In genomic region chr16:12027558-12027957, GRCh38 we compare ENCODE assay signal across 24 cellular contexts. TPM values are rescaled to one million over a fixed set of nuclear protein-coding genes. Genes with fewer than 3 reads are reported as not detected.
DNase-seq lines count a peak whose midpoint lies in the region; ATAC-seq and TF ChIP-seq lines count a peak whose summit lies in the region.
"Had no signal": no experiment of that assay in that cellular context is flagged by ENCODE, and none has a peak within 500 bp of the region (broad histone marks: within the 10 kb centered on the region; RNA-seq: fewer than 3 reads in every experiment).

No MANE protein-coding gene starts in this region.

- H3K4me2 ChIP-seq in DOHH2 (ENCODE audit: low read length) (peak overlapping the region; percentile 48; the same call in 1 of the 2 replicates), SK-N-SH (no peak overlapping the region)
- H3K4me2 ChIP-seq: KMS-11 had no signal

- no peak overlapping the region for H3K4me3 Mint-ChIP-seq in CD8-positive, alpha-beta memory T cell
- H3K4me3 Mint-ChIP-seq: activated T-helper 17 cell treated with anti-CD3 and anti-CD28 coated beads, Interleukin-2, amount 50 U/mL, for 72 hours; immature natural killer cell; stimulated activated effector memory CD8-positive, alpha-beta T cell treated with anti-CD3 and anti-CD28 coated beads, Interleukin-12 subunit alpha, Interleukin-12 subunit beta, amount 100 ng/mL, for 72 hours had no signal

- no peaks in the 10 kb centered on the region for H3K9me3 ChIP-seq in DOHH2 (ENCODE audit: control insufficient read depth, insufficient read depth, low read length)
- H3K9me3 ChIP-seq in SK-N-SH, result no peaks in the 10 kb centered on the region
- H3K9me3 ChIP-seq in CD8-positive, alpha-beta memory T cell (ENCODE audit: low read length), result no peaks in the 10 kb centered on the region
- H3K9me3 ChIP-seq: body of pancreas, upper lobe of left lung had no signal

- H3K27me3 Mint-ChIP-seq in CD8-positive, alpha-beta memory T cell, result no peaks in the 10 kb centered on the region
- H3K27me3 Mint-ChIP-seq: activated T-helper 17 cell treated with anti-CD3 and anti-CD28 coated beads, Interleukin-2, amount 50 U/mL, for 72 hours had no signal

- H3K27ac Mint-ChIP-seq in CD8-positive, alpha-beta memory T cell, result peak overlapping the region in 1 of 8 donors; percentile 12
- H3K27ac Mint-ChIP-seq: activated T-helper 17 cell treated with anti-CD3 and anti-CD28 coated beads, Interleukin-2, amount 50 U/mL, for 72 hours; stimulated activated effector memory CD8-positive, alpha-beta T cell treated with anti-CD3 and anti-CD28 coated beads, Interleukin-12 subunit alpha, Interleukin-12 subunit beta, amount 100 ng/mL, for 72 hours had no signal

- H3K9me3 Mint-ChIP-seq in CD8-positive, alpha-beta memory T cell, result no peaks in the 10 kb centered on the region
- H3K9me3 Mint-ChIP-seq: activated T-helper 17 cell treated with anti-CD3 and anti-CD28 coated beads, Interleukin-2, amount 50 U/mL, for 72 hours; immature natural killer cell; stimulated activated effector memory CD8-positive, alpha-beta T cell treated with anti-CD3 and anti-CD28 coated beads, Interleukin-12 subunit alpha, Interleukin-12 subunit beta, amount 100 ng/mL, for 72 hours had no signal

- ATAC-seq in foreskin keratinocyte, result no peak
- no peak for ATAC-seq in GM21423 (IDR thresholded peaks at IDR 0.05; ENCODE audit: unreplicated experiment)
- ATAC-seq: activated T-helper 17 cell treated with anti-CD3 and anti-CD28 coated beads, Interleukin-2, amount 50 U/mL, for 72 hours; body of pancreas; left colon; Panc1 had no signal

- H3K79me2 ChIP-seq in DOHH2 (ENCODE audit: control insufficient read depth, low read length), result no peaks in the 10 kb centered on the region
- no peaks in the 10 kb centered on the region for H3K79me2 ChIP-seq in SK-N-SH (ENCODE audit: insufficient read depth)

- peaks cover 42% of the 10 kb centered on the region for H3K4me1 ChIP-seq in DOHH2 (ENCODE audit: control insufficient read depth, low read length)
- H3K4me1 ChIP-seq in SK-N-SH (ENCODE audit: control insufficient read depth in 1 of 2, insufficient read depth in 2 of 2, low read depth in 1 of 2, low read length in 1 of 2), result peaks cover 0 to 13% of the 10 kb centered on the region in 2 experiments; a peak in 2 of 4 replicates
- H3K4me1 ChIP-seq in foreskin keratinocyte, result peaks cover 21% of the 10 kb centered on the region
- H3K4me1 ChIP-seq in CD8-positive, alpha-beta memory T cell (ENCODE audit: insufficient read depth, low read length), result no peaks in the 10 kb centered on the region

- no peak for TF ChIP-seq RAD21 in SK-N-SH (IDR thresholded peaks at IDR 0.05; ENCODE audit: low read length)

- 67% methylated on average over 3 of the region's 3 CpGs for WGBS in SK-N-SH (ENCODE audit: low lambda C conversion rate)

- peaks cover 5% of the 10 kb centered on the region; the same call in 1 of the 2 replicates for H3K36me3 ChIP-seq in DOHH2 (ENCODE audit: control insufficient read depth, low read length)
- no peaks in the 10 kb centered on the region for H3K36me3 ChIP-seq in SK-N-SH (replicated peaks in 1 of 2; ENCODE audit: control insufficient read depth in 1 of 2, insufficient read depth in 2 of 2, low read length in 1 of 2)
- no peaks in the 10 kb centered on the region for H3K36me3 ChIP-seq in CD8-positive, alpha-beta memory T cell (ENCODE audit: insufficient read depth, low read length)

- no peaks in the 10 kb centered on the region for H3F3A ChIP-seq in DOHH2 (ENCODE audit: control insufficient read depth, insufficient read depth)
- H3F3A ChIP-seq in SK-N-SH (replicated peaks; ENCODE audit: insufficient read depth), result peaks cover 4% of the 10 kb centered on the region

- H3K4me1 Mint-ChIP-seq in CD8-positive, alpha-beta memory T cell, result peaks cover 10 to 13% (median 11%) of the 10 kb centered on the region in 3 donors
- H3K4me1 Mint-ChIP-seq: activated T-helper 17 cell treated with anti-CD3 and anti-CD28 coated beads, Interleukin-2, amount 50 U/mL, for 72 hours had no signal

- peak overlapping the region; percentile 15; the same call in 1 of the 2 replicates for H3K4me3 ChIP-seq in DOHH2 (ENCODE audit: low read length)
- no peak overlapping the region for H3K4me3 ChIP-seq in SK-N-SH (ENCODE audit: low read depth in 2 of 2, low read length in 1 of 2)
- H3K4me3 ChIP-seq in CD8-positive, alpha-beta memory T cell (ENCODE audit: low read length), result no peak overlapping the region
- H3K4me3 ChIP-seq: body of pancreas, upper lobe of left lung had no signal

- H4K20me1 ChIP-seq in DOHH2 (ENCODE audit: control insufficient read depth, insufficient read depth, low read depth, low read length) (no peaks in the 10 kb centered on the region), SK-N-SH (ENCODE audit: insufficient read depth) (no peaks in the 10 kb centered on the region; the same call in 1 of the 2 replicates)

- no peaks in the 10 kb centered on the region for H3K9me2 ChIP-seq in DOHH2 (replicated peaks; ENCODE audit: control insufficient read depth, low read length)
- no peaks in the 10 kb centered on the region for H3K9me2 ChIP-seq in SK-N-SH

- no peak overlapping the region for H3K27ac ChIP-seq in DOHH2 (ENCODE audit: low read depth, low read length)
- H3K27ac ChIP-seq in SK-N-SH (ENCODE audit: low read depth in 2 of 2, low read length in 1 of 2), result no peak overlapping the region
- H3K27ac ChIP-seq in foreskin keratinocyte, result peak overlapping the region; percentile 61
- H3K27ac ChIP-seq in CD8-positive, alpha-beta memory T cell (ENCODE audit: low read depth, low read length), result no peak overlapping the region
- H3K27ac ChIP-seq: body of pancreas, HL-60, KMS-11, upper lobe of left lung had no signal

- TF ChIP-seq CTCF in DOHH2 (IDR thresholded peaks at IDR 0.05; ENCODE audit: low read depth, low read length, poor library complexity, severe bottlenecking) (no peak), SK-N-SH (IDR thresholded peaks at IDR 0.05) (no peak), foreskin keratinocyte (conservative IDR thresholded peaks at IDR 0.05) (no peak), GM10248 (IDR thresholded peaks at IDR 0.05; ENCODE audit: control extremely low read depth, extremely low read depth, low read depth, missing control alignments) (no peak)

- TF ChIP-seq EP300 in SK-N-SH (IDR thresholded peaks at IDR 0.05; ENCODE audit: borderline replicate concordance in 1 of 2, low read depth in 1 of 2, low read length in 1 of 2), result peak in 1 of 2 experiments; percentile 82; a peak in 2 of 4 replicates

- POLR2A ChIA-PET in SK-N-SH (lab: Yijun Ruan, JAX) (no interaction called here), GM10248 (lab: Yijun Ruan, JAX) (no interaction called here)
- POLR2A ChIA-PET in CD8-positive, alpha-beta memory T cell (lab: Charles Lee), result interaction anchor here (0.6 kb wide), 1 partner anchor 63 kb away, joined by 4 read pairs; no protein-coding TSS in a partner anchor

- CTCF ChIA-PET in SK-N-SH (lab: Yijun Ruan, JAX), result no interaction called here
- CTCF ChIA-PET in CD8-positive, alpha-beta memory T cell (lab: Charles Lee), result no interaction called here
- CTCF ChIA-PET in GM10248 (lab: Yijun Ruan, JAX), result interaction anchor here (1.5 kb wide), 1 partner anchor 40 kb away, joined by 4 read pairs; no protein-coding TSS in a partner anchor

- H3K27me3 ChIP-seq in DOHH2 (ENCODE audit: control insufficient read depth, low read length), result no peaks in the 10 kb centered on the region
- H3K27me3 ChIP-seq in SK-N-SH (ENCODE audit: insufficient read depth), result no peaks in the 10 kb centered on the region
- H3K27me3 ChIP-seq in foreskin keratinocyte, result no peaks in the 10 kb centered on the region
- H3K27me3 ChIP-seq in CD8-positive, alpha-beta memory T cell (ENCODE audit: insufficient read depth, low read length, poor library complexity, severe bottlenecking), result no peaks in the 10 kb centered on the region
- H3K27me3 ChIP-seq: body of pancreas, upper lobe of left lung had no signal

- H3K9ac ChIP-seq in SK-N-SH, result no peak overlapping the region
- H3K9ac ChIP-seq: KMS-11 had no signal

- peak; percentile 67 for DNase-seq in NCI-H69 (lab: John Stamatoyannopoulos, UW)
- peak; percentile 65 for DNase-seq in SK-N-SH
- no peak for DNase-seq in foreskin keratinocyte
- no peak for DNase-seq in CD8-positive, alpha-beta memory T cell
- no peak for DNase-seq in DMS 273 (lab: John Stamatoyannopoulos, UW; ENCODE audit: unreplicated experiment)
- no peak for DNase-seq in GM10248 (ENCODE audit: extremely low spot score)
- DNase-seq: activated CD4-positive, alpha-beta T cell treated with anti-CD3 and anti-CD28 coated beads for 4 hours; activated naive CD4-positive, alpha-beta T cell treated with anti-CD3 and anti-CD28 coated beads, Interleukin-2, amount 50 U/mL, for 16 hours; DND-41; immature natural killer cell; left colon; NCI-H446 treated with DMSO at 0.1 percent for 48 hours; SHP77 treated with DMSO at 0.1 percent for 48 hours; stimulated activated CD4-positive, alpha-beta T cell treated with anti-CD3 and anti-CD28 coated beads, Interleukin-15, amount 100 ng/mL, for 24 hours; SW 1271 had no signal

- H2AFZ ChIP-seq in SK-N-SH (ENCODE audit: low read depth), result no peak overlapping the region

- H3K36me3 Mint-ChIP-seq in CD8-positive, alpha-beta memory T cell, result peaks cover 12 to 27% (median 22%) of the 10 kb centered on the region in 3 donors
- H3K36me3 Mint-ChIP-seq: stimulated activated effector memory CD8-positive, alpha-beta T cell treated with anti-CD3 and anti-CD28 coated beads, Interleukin-12 subunit alpha, Interleukin-12 subunit beta, amount 100 ng/mL, for 72 hours had no signal

TF ChIP-seq in SK-N-SH, 30 proteins besides CTCF, POLR2A, EP300 and RAD21 (continues in another document):
- TF ChIP-seq RCOR1 (IDR thresholded peaks at IDR 0.05; ENCODE audit: low read length) (peak; percentile 84; the same call in 1 of the 2 replicates), FOSL2 (IDR thresholded peaks at IDR 0.05; ENCODE audit: borderline replicate concordance, low read depth) (no peak), MXI1 (IDR thresholded peaks at IDR 0.05; ENCODE audit: low read depth, low read length) (peak; percentile 76; the same call in 1 of the 2 replicates), CHD2 (IDR thresholded peaks at IDR 0.05; ENCODE audit: low read length, partially characterized antibody) (peak; percentile 39), MAX (IDR thresholded peaks at IDR 0.05; ENCODE audit: low read depth) (no peak), SIN3A (IDR thresholded peaks at IDR 0.05; ENCODE audit: borderline replicate concordance, low read depth, low read length) (no peak)

RNA-seq across cellular contexts. Expression of gene SNX29, which starts 51.0 kb away (rescaled TPM):
- polyA plus RNA-seq in SK-N-SH (2012; rRNA removed) (5.3 and 5.9 TPM in 2 replicates), foreskin keratinocyte (4.4 and 4.6 TPM in 2 replicates)
- 3.6 and 4.3 TPM in 2 replicates for polyA plus RNA-seq in SK-N-SH (2012; cell fraction: cytosol; rRNA removed)
- 4.8 and 6.0 TPM in 2 replicates for polyA plus RNA-seq in SK-N-SH (2012; cell fraction: nucleus; rRNA removed)
- total RNA-seq in foreskin keratinocyte, result 17.2 and 19.7 TPM in 2 replicates
- 10 to 100 TPM; 12.0 to 14.4 TPM for total RNA-seq in CD8-positive, alpha-beta memory T cell
- polyA plus RNA-seq in CD8-positive, alpha-beta memory T cell, result 12.4 TPM

Comparison
In these comparisons a context has a peak if more than half of its experiments do, and no peak if none do; other contexts are left out.
1. DNase-seq: peak in NCI-H69 (single experiment) and SK-N-SH (single experiment); none in foreskin keratinocyte (0 of 2), CD8-positive, alpha-beta memory T cell (0 of 5), DMS 273 (single experiment) and GM10248 (single experiment).